ENCODE assay signal across 17 cellular contexts in genomic region chr1:215776336-215776735, GRCh38.
DNase-seq lines count a peak whose midpoint lies in the region; TF ChIP-seq lines count a peak whose summit lies in the region.
"Had no signal": no experiment of that assay in that cellular context is flagged by ENCODE, and none has a peak within 500 bp of the region (broad histone marks: within the 10 kb centered on the region; RNA-seq: fewer than 3 reads in every experiment).

No MANE protein-coding gene starts in this region.

- intact Hi-C loops in uterus (cut with DNase I; ENCODE audit: low total_unique reads) = no loop called here

- H3K27me3 ChIP-seq in WERI-Rb-1 (ENCODE audit: insufficient read depth, low read depth, severe bottlenecking) = no peaks in the 10 kb centered on the region
- H3K27me3 ChIP-seq in uterus = no peaks in the 10 kb centered on the region
- H3K27me3 ChIP-seq: BE2C had no signal

- DNase-seq in DMS153 treated with DMSO at 0.1 percent for 48 hours (lab: John Stamatoyannopoulos, UW; ENCODE audit: unreplicated experiment) = peak; percentile 89
- DNase-seq in DMS153 (lab: John Stamatoyannopoulos, UW) = no peak
- peak; percentile 81 for DNase-seq in D341Med (ENCODE audit: low spot score)
- DNase-seq in NCI-H2171 (lab: John Stamatoyannopoulos, UW) = peak; percentile 2
- DNase-seq in WERI-Rb-1 = peak; percentile 27
- DNase-seq in HK-2 (ENCODE audit: unreplicated experiment) = no peak
- no peak for DNase-seq in uterus
- no peak for DNase-seq in AG08396 (ENCODE audit: low spot score)
- DNase-seq: BE2C; CD4-positive, alpha-beta T cell; DMS79 treated with DMSO at 0.1 percent for 48 hours; NCI-H187; OCI-M1; Right ventricle myocardium superior had no signal

- H3K27ac ChIP-seq in WERI-Rb-1 (no peak overlapping the region), uterus (no peak overlapping the region)
- H3K27ac ChIP-seq: 22Rv1, HL-60, SK-N-MC had no signal

- H3K36me3 ChIP-seq in WERI-Rb-1 (no peaks in the 10 kb centered on the region), uterus (no peaks in the 10 kb centered on the region)
- H3K36me3 ChIP-seq: BE2C had no signal

- no peaks in the 10 kb centered on the region for H3K4me1 ChIP-seq in uterus
- H3K4me1 ChIP-seq: BE2C had no signal

- H3K4me3 ChIP-seq in WERI-Rb-1 (ENCODE audit: low read depth, low read length) = no peak overlapping the region
- no peak overlapping the region for H3K4me3 ChIP-seq in uterus
- H3K4me3 ChIP-seq: SK-N-MC had no signal

- no peaks in the 10 kb centered on the region for H3K9me3 ChIP-seq in WERI-Rb-1 (ENCODE audit: severe bottlenecking)
- no peaks in the 10 kb centered on the region for H3K9me3 ChIP-seq in uterus
- H3K9me3 ChIP-seq: BE2C had no signal

- TF ChIP-seq CTCF in WERI-Rb-1 (IDR thresholded peaks at IDR 0.05; ENCODE audit: low read depth, low read length) (no peak), uterus (IDR thresholded peaks at IDR 0.05) (no peak)

- no peak for TF ChIP-seq POLR2A in uterus (IDR thresholded peaks at IDR 0.05)

Comparison
In these comparisons a context has a peak if more than half of its experiments do, and no peak if none do; other contexts are left out.
1. DNase-seq: peak in DMS153 treated with DMSO at 0.1 percent for 48 hours (single experiment), D341Med (single experiment), NCI-H2171 (single experiment) and WERI-Rb-1 (single experiment); none in DMS153 (single experiment), HK-2 (single experiment), uterus (0 of 2) and AG08396 (single experiment).